Comparison of ENCODE assay signal across 26 cellular contexts in the genomic region with DNA sequence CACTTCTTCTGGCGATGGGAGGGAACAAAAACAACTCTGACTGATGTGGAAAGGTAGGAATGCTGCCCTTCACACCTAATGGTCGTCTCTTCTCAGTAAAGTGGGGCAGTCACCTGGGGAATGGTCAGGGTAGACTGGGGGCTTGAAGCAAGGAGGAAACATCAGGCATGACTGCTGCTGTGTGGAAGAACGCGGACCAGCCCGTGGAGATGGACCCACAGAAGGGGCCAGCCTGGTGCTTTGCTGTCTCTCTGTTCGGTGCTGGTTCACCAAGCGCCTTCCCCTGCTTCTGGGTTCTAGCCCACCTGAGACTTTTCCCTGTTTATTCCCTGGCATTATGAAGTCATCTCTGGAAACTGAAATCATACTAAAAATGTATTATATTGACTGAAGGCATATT.
DNase-seq lines count a peak whose midpoint lies in the region; ATAC-seq, FAIRE-seq and TF ChIP-seq lines count a peak whose summit lies in the region.
"Had no signal": no experiment of that assay in that cellular context is flagged by ENCODE, and none has a peak within 500 bp of the region (broad histone marks: within the 10 kb centered on the region; RNA-seq: fewer than 3 reads in every experiment).

No MANE protein-coding gene starts in this region.

- no peaks in the 10 kb centered on the region for H3K9me3 ChIP-seq in keratinocyte (ENCODE audit: control insufficient read depth, low read depth, low read length)
- H3K9me3 ChIP-seq in spleen = no peaks in the 10 kb centered on the region
- H3K9me3 ChIP-seq: Caco-2, thoracic aorta had no signal

- H3K27me3 ChIP-seq in keratinocyte (ENCODE audit: control insufficient read depth, extremely low read depth, insufficient read depth, low read length) (no peaks in the 10 kb centered on the region), spleen (replicated peaks in 1 of 7) (no peaks in the 10 kb centered on the region)
- H3K27me3 ChIP-seq: brain microvascular endothelial cell, foreskin keratinocyte had no signal

- H3K4me3 Mint-ChIP-seq in activated B cell treated with CpG ODN at 0.5 μM for 24 hours = no peak overlapping the region
- H3K4me3 Mint-ChIP-seq: activated CD4-positive, alpha-beta T cell treated with anti-CD3 and anti-CD28 coated beads for 36 hours; activated naive CD8-positive, alpha-beta T cell treated with anti-CD3 and anti-CD28 coated beads, Interleukin-2, amount 10 ng/mL, durations not matched to agents 7 days and 5 days; dendritic cell treated with granulocyte-macrophage colony-stimulating factor and Interleukin-4, amounts not matched to agents 40 ng/mL and 50 ng/mL, for 4 days; nephron progenitor cell had no signal

- WGBS in spleen, 5 donors = 91 to 96% (median 93%) methylated on average over 7 of the region's 7 CpGs

- TF ChIP-seq CTCF in activated B cell treated with CpG ODN at 0.5 μM for 24 hours (IDR thresholded peaks at IDR 0.05) = no peak
- no peak for TF ChIP-seq CTCF in keratinocyte (optimal IDR thresholded peaks at IDR 0.05 in 1 of 3, IDR thresholded peaks at IDR 0.05 in 1 of 3, conservative IDR thresholded peaks at IDR 0.05 in 1 of 3; ENCODE audit: extremely low read depth in 1 of 3, insufficient read depth in 2 of 3, low read length in 3 of 3)
- TF ChIP-seq CTCF in spleen (IDR thresholded peaks at IDR 0.05 in 8 of 11, conservative IDR thresholded peaks at IDR 0.05 in 3 of 11) = no peak

- no peaks in the 10 kb centered on the region for H3K79me2 ChIP-seq in keratinocyte (ENCODE audit: control insufficient read depth, insufficient read depth, low read length)

- no peaks in the 10 kb centered on the region for H3K9me3 Mint-ChIP-seq in activated B cell treated with CpG ODN at 0.5 μM for 24 hours
- H3K9me3 Mint-ChIP-seq: activated naive CD8-positive, alpha-beta T cell treated with anti-CD3 and anti-CD28 coated beads, Interleukin-2, amount 10 ng/mL, durations not matched to agents 7 days and 5 days; dendritic cell treated with granulocyte-macrophage colony-stimulating factor and Interleukin-4, amounts not matched to agents 40 ng/mL and 50 ng/mL, for 4 days; nephron progenitor cell had no signal

- no peaks in the 10 kb centered on the region for H3K4me1 Mint-ChIP-seq in activated B cell treated with CpG ODN at 0.5 μM for 24 hours
- H3K4me1 Mint-ChIP-seq: activated CD4-positive, alpha-beta T cell treated with anti-CD3 and anti-CD28 coated beads for 36 hours; activated naive CD8-positive, alpha-beta T cell treated with anti-CD3 and anti-CD28 coated beads, Interleukin-2, amount 10 ng/mL, durations not matched to agents 7 days and 5 days; nephron progenitor cell had no signal

- TF ChIP-seq POLR2A in GM12891 (IDR thresholded peaks at IDR 0.05; ENCODE audit: low read depth, low read length) (peak; percentile 72; the same call in 1 of the 2 replicates), spleen (IDR thresholded peaks at IDR 0.05) (no peak)

- peak overlapping the region; percentile 44 for H3K27ac ChIP-seq in keratinocyte (ENCODE audit: control insufficient read depth, insufficient read depth, low read length)
- H3K27ac ChIP-seq in spleen = no peak overlapping the region
- H3K27ac ChIP-seq: brain microvascular endothelial cell, epithelial cell of prostate, foreskin keratinocyte, GM23248, KMS-11, thoracic aorta had no signal

- H3K27ac Mint-ChIP-seq in activated B cell treated with CpG ODN at 0.5 μM for 24 hours = peak overlapping the region; percentile 30
- H3K27ac Mint-ChIP-seq: activated CD4-positive, alpha-beta T cell treated with anti-CD3 and anti-CD28 coated beads for 36 hours; activated naive CD8-positive, alpha-beta T cell treated with anti-CD3 and anti-CD28 coated beads, Interleukin-2, amount 10 ng/mL, durations not matched to agents 7 days and 5 days; dendritic cell treated with granulocyte-macrophage colony-stimulating factor and Interleukin-4, amounts not matched to agents 40 ng/mL and 50 ng/mL, for 4 days; nephron progenitor cell had no signal

- DNase-seq in GM12891 (ENCODE audit: insufficient read length, low spot score) = no peak
- DNase-seq in activated B cell treated with CpG ODN at 0.5 μM for 24 hours = no peak
- no peak for DNase-seq in keratinocyte (ENCODE audit: low read depth, low spot score)
- DNase-seq in spleen = peak; percentile 50
- DNase-seq in occipital lobe (lab: John Stamatoyannopoulos, UW) = no peak
- DNase-seq in OCI-M1 (lab: John Stamatoyannopoulos, UW) = no peak
- DNase-seq in DMS 273 treated with DMSO at 0.1 percent for 48 hours (lab: John Stamatoyannopoulos, UW) = no peak
- DNase-seq: activated CD4-positive, alpha-beta T cell treated with anti-CD3 and anti-CD28 coated beads for 36 hours; activated CD8-positive, alpha-beta memory T cell treated with anti-CD3 and anti-CD28 coated beads, Interleukin-2, amount 50 U/mL, for 4 hours; activated naive CD8-positive, alpha-beta T cell treated with anti-CD3 and anti-CD28 coated beads, Interleukin-2, amount 10 ng/mL, durations not matched to agents 7 days and 5 days; AML-193; brain microvascular endothelial cell; Caco-2; kidney glomerular epithelial cell; MV-4-11; NCI-H187 treated with DMSO at 0.1 percent for 48 hours; NCI-H446 treated with DMSO at 0.1 percent for 48 hours; nephron progenitor cell; stimulated activated CD8-positive, alpha-beta memory T cell treated with anti-CD3 and anti-CD28 coated beads, Interleukin-4, amount 100 ng/mL, for 48 hours had no signal

- ATAC-seq in activated B cell treated with CpG ODN at 0.5 μM for 24 hours (ENCODE audit: low read depth) = no peak
- ATAC-seq: activated CD4-positive, alpha-beta T cell treated with anti-CD3 and anti-CD28 coated beads for 36 hours had no signal

- H3K4me2 ChIP-seq in keratinocyte (ENCODE audit: control insufficient read depth, extremely low read depth, insufficient read depth, low read depth, low read length) = no peak overlapping the region
- H3K4me2 ChIP-seq: KMS-11 had no signal

- FAIRE-seq in GM12891 (lab: Jason Lieb, UNC) (no peak), keratinocyte (lab: Jason Lieb, UNC) (no peak)
- FAIRE-seq: TTC549 had no signal

- peak overlapping the region; percentile 22 for H3K9ac ChIP-seq in keratinocyte (ENCODE audit: control insufficient read depth, extremely low read depth, insufficient read depth, low read length)
- H3K9ac ChIP-seq: GM23248, KMS-11 had no signal

- H3K4me1 ChIP-seq in keratinocyte (ENCODE audit: control insufficient read depth, extremely low read depth, insufficient read depth, low read length) (peaks cover 49% of the 10 kb centered on the region), spleen (peaks cover 0 to 11% (median 4%) of the 10 kb centered on the region in 6 donors)

- no peaks in the 10 kb centered on the region for H3K9me1 ChIP-seq in keratinocyte (ENCODE audit: control insufficient read depth, extremely low read depth, insufficient read depth, low read length)

- no peak overlapping the region for H3K4me3 ChIP-seq in keratinocyte (ENCODE audit: control insufficient read depth in 2 of 3, extremely low read depth in 1 of 3, insufficient read depth in 2 of 3, low read depth in 1 of 3, low read length in 3 of 3)
- H3K4me3 ChIP-seq in spleen = no peak overlapping the region
- H3K4me3 ChIP-seq: GM23248, thoracic aorta had no signal

- peaks cover 86% of the 10 kb centered on the region for H3K36me3 Mint-ChIP-seq in activated B cell treated with CpG ODN at 0.5 μM for 24 hours (ENCODE audit: low read depth)

- no peak overlapping the region for H2AFZ ChIP-seq in keratinocyte (ENCODE audit: control insufficient read depth, low read length)
- H2AFZ ChIP-seq: GM23248 had no signal

- H4K20me1 ChIP-seq in keratinocyte (ENCODE audit: control insufficient read depth, extremely low read depth, insufficient read depth, low read length) = no peaks in the 10 kb centered on the region

- intact Hi-C loops in activated B cell treated with CpG ODN at 0.5 μM for 24 hours (cut with micrococcal nuclease) (no loop called here), spleen (cut with DNase I; ENCODE audit: low total_unique reads) (no loop called here)

- CTCF ChIA-PET in activated B cell treated with CpG ODN at 0.5 μM for 24 hours (lab: Charles Lee) = no interaction called here

- H3K36me3 ChIP-seq in keratinocyte (ENCODE audit: control insufficient read depth in 2 of 2, extremely low read depth in 1 of 2, insufficient read depth in 2 of 2, low read length in 2 of 2) (peaks cover 14 to 34% of the 10 kb centered on the region in 2 experiments), spleen (peaks cover 7 to 87% (median 64%) of the 10 kb centered on the region in 6 donors)

- dilution Hi-C loops in keratinocyte (cut with MboI; ENCODE audit: extremely low pct_ligation_motif_present, low sequenced_read_pairs) = no loop called here

- H3K27me3 Mint-ChIP-seq in activated B cell treated with CpG ODN at 0.5 μM for 24 hours = no peaks in the 10 kb centered on the region
- H3K27me3 Mint-ChIP-seq: activated CD4-positive, alpha-beta T cell treated with anti-CD3 and anti-CD28 coated beads for 36 hours; activated naive CD8-positive, alpha-beta T cell treated with anti-CD3 and anti-CD28 coated beads, Interleukin-2, amount 10 ng/mL, durations not matched to agents 7 days and 5 days; dendritic cell treated with granulocyte-macrophage colony-stimulating factor and Interleukin-4, amounts not matched to agents 40 ng/mL and 50 ng/mL, for 4 days had no signal

- POLR2A ChIA-PET in activated B cell treated with CpG ODN at 0.5 μM for 24 hours (lab: Charles Lee) = no interaction called here

TF ChIP-seq in GM12891, 5 proteins besides CTCF, POLR2A, EP300 and RAD21:
- TF ChIP-seq POU2F2 (IDR thresholded peaks at IDR 0.05; ENCODE audit: low read depth, low read length) = peak; percentile 23; the same call in 1 of the 2 replicates
- TF ChIP-seq TAF1 (IDR thresholded peaks at IDR 0.05; ENCODE audit: low read depth, low read length) = no peak
